ENCODE assay signal across 8 cellular contexts in the genomic region with DNA sequence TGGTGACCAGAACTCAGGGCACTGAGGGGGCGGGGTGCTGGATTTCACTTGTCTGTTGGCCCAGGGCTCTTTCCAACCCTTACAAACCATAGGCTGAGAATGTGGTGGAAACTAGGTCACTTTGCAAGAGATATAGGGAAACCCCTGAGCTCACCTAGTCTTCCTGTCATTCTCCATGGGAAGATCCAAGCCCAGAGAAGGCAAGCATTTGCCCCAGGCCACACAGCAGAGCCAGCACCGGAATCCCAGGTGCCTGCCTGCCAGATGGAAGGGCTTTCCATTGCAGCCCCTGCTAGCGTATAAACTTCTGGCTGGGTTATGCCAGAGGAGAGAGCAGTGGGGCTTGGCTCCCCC. TPM values are rescaled to one million over a fixed set of nuclear protein-coding genes. Genes with fewer than 3 reads are reported as not detected.
DNase-seq lines count a peak whose midpoint lies in the region; ATAC-seq and TF ChIP-seq lines count a peak whose summit lies in the region.

No MANE protein-coding gene starts in this region.

- POLR2A ChIA-PET in T-cell (lab: Charles Lee) = no interaction called here

- CTCF ChIA-PET in T-cell (lab: Charles Lee) = interaction anchor here in 1 of 2 donors (0.6 kb wide), 1 partner anchor 1652 kb away, joined by 3 read pairs; no protein-coding TSS in a partner anchor

- no peak for TF ChIP-seq CTCF in fibroblast of pulmonary artery (IDR thresholded peaks at IDR 0.05; ENCODE audit: low read length, missing control alignments)
- no peak for TF ChIP-seq CTCF in psoas muscle (IDR thresholded peaks at IDR 0.05)

- peaks cover 8% of the 10 kb centered on the region for H3K36me3 Mint-ChIP-seq in T-cell

- DNase-seq in T-cell (no peak), fibroblast of pulmonary artery (ENCODE audit: low read depth) (no peak), psoas muscle (no peak), occipital lobe (lab: John Stamatoyannopoulos, UW) (no peak), NCI-H774 (lab: John Stamatoyannopoulos, UW) (no peak), DMS153 (lab: John Stamatoyannopoulos, UW) (no peak)

- H3K9me3 ChIP-seq in psoas muscle = no peaks in the 10 kb centered on the region

- peak overlapping the region; percentile 67 for H3K27ac ChIP-seq in psoas muscle

- peak overlapping the region; percentile 86 to 92 (median 86) for H3K4me3 Mint-ChIP-seq in T-cell

- H3K27me3 Mint-ChIP-seq in T-cell = no peaks in the 10 kb centered on the region

- peaks cover 16 to 29% (median 26%) of the 10 kb centered on the region in 3 donors for H3K4me1 Mint-ChIP-seq in T-cell

- peak overlapping the region; percentile 95 to 98 for H3K27ac Mint-ChIP-seq in T-cell

- H3K4me3 ChIP-seq in GM08714 (ENCODE audit: low read length) (peak overlapping the region; percentile 37; the same call in 1 of the 2 replicates), fibroblast of pulmonary artery (replicated peaks; ENCODE audit: low read depth, low read length) (peak overlapping the region; percentile 73), psoas muscle (peak overlapping the region; percentile 76)

- 27 to 40% (median 38%) methylated on average over 3 of the region's 3 CpGs for WGBS in psoas muscle, 3 donors

- no peaks in the 10 kb centered on the region for H3K9me3 Mint-ChIP-seq in T-cell

- intact Hi-C loops in psoas muscle (cut with DNase I) = loop anchor here (5.0 kb wide), 2 partner anchors 72 to 147 kb away; a partner anchor contains a TSS

- H3K4me1 ChIP-seq in psoas muscle = peaks cover 18% of the 10 kb centered on the region

- peaks cover 0 to 24% of the 10 kb centered on the region in 2 donors for H3K36me3 ChIP-seq in psoas muscle (ENCODE audit: insufficient read depth in 1 of 2, low read depth in 1 of 2)

- no peaks in the 10 kb centered on the region for H3K27me3 ChIP-seq in psoas muscle (ENCODE audit: insufficient read depth in 3 of 3, low read length in 2 of 3)

- ATAC-seq in T-cell (replicated peaks in 1 of 4) = peak in 1 of 4 experiments; percentile 8
- ATAC-seq in psoas muscle = no peak
- ATAC-seq in GM21737 (IDR thresholded peaks at IDR 0.05; ENCODE audit: unreplicated experiment) = no peak

RNA-seq across cellular contexts. Expression of a gene that starts 0.4 kb away (rescaled TPM):
- total RNA-seq in T-cell (10 to 100 TPM; 16.4 to 27.5 (median 20.0) TPM), psoas muscle (10 to 100 TPM in 1 of 4 donors, 1 to 10 TPM in 3; 1.7 to 13.2 (median 3.8) TPM), occipital lobe (1.4 TPM)
- 1 to 10 TPM in 2 of 3 donors, under 1 TPM in 1; 0.46 to 1.6 (median 1.2) TPM for polyA plus RNA-seq in psoas muscle

RNA-seq across cellular contexts. Expression of a gene that starts 32.2 kb away (rescaled TPM):
- total RNA-seq in T-cell (10 to 100 TPM; 74.7 to 99.3 (median 92.7) TPM), psoas muscle (10 to 100 TPM; 11.5 to 17.7 (median 16.0) TPM), occipital lobe (11.1 TPM)
- polyA plus RNA-seq in psoas muscle = 10 to 100 TPM; 11.6 to 29.1 (median 12.2) TPM
